Comparison of ENCODE assay signal across 24 cellular contexts in the genomic region with DNA sequence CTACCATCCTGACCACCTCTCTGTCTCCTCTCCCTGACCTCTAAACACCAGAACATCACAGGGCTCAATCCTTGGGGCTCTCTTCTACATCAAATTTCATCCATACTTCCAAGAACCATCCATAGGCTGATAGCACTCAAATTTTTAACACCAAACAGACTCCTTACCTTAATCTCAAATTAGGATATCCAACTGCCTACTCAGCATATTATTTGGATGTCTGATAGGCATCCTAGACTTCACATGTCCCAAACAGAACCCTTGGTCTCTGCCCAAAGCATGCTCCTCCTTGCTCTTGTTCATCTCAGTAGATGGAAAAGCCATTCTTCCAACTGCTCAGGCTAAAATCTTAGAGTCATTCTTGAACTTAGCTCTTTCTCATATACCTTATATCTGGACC.
DNase-seq lines count a peak whose midpoint lies in the region; ATAC-seq, FAIRE-seq and TF ChIP-seq lines count a peak whose summit lies in the region.
"Had no signal": no experiment of that assay in that cellular context is flagged by ENCODE, and none has a peak within 500 bp of the region (broad histone marks: within the 10 kb centered on the region; RNA-seq: fewer than 3 reads in every experiment).

No MANE protein-coding gene starts in this region.

- H3K79me1 ChIP-seq in mesenchymal stem cell (replicated peaks; ENCODE audit: low read length, poor library complexity, severe bottlenecking): no peaks in the 10 kb centered on the region

- no peak for TF ChIP-seq POLR2A in HepG2 (IDR thresholded peaks at IDR 0.05; ENCODE audit: insufficient read depth in 1 of 2, low read depth in 2 of 2, low read length in 2 of 2)
- no peak for TF ChIP-seq POLR2A in right lobe of liver (IDR thresholded peaks at IDR 0.05)
- TF ChIP-seq POLR2A in K562 (conservative IDR thresholded peaks at IDR 0.05): no peak

- POLR2A ChIA-PET in HepG2 (lab: Yijun Ruan, JAX): no interaction called here
- POLR2A ChIA-PET in K562 (lab: Yijun Ruan, JAX): no interaction called here

- H2BK5ac ChIP-seq in mesenchymal stem cell (ENCODE audit: low read depth, low read length, poor library complexity, severe bottlenecking): no peak overlapping the region

- H2BK15ac ChIP-seq in mesenchymal stem cell (ENCODE audit: low read depth, poor library complexity, severe bottlenecking): no peak overlapping the region

- no peak overlapping the region for H3K23ac ChIP-seq in mesenchymal stem cell (ENCODE audit: low read length in 2 of 2)

- H3K4me2 ChIP-seq in HepG2 (ENCODE audit: low read depth, low read length): no peak overlapping the region
- no peak overlapping the region for H3K4me2 ChIP-seq in K562 (ENCODE audit: insufficient read depth, low read length)
- H3K4me2 ChIP-seq in mesenchymal stem cell (ENCODE audit: low read length, poor library complexity, severe bottlenecking): no peak overlapping the region
- H3K4me2 ChIP-seq: BLaER1 had no signal

- H3K14ac ChIP-seq in mesenchymal stem cell (ENCODE audit: low read length in 2 of 2): no peak overlapping the region

- no peak overlapping the region for H3K4ac ChIP-seq in mesenchymal stem cell (ENCODE audit: low read depth in 1 of 2, low read length in 2 of 2)

- no peak overlapping the region for H2BK120ac ChIP-seq in mesenchymal stem cell (ENCODE audit: low read depth, low read length)

- H3K27ac ChIP-seq in HepG2 (ENCODE audit: extremely low read length, insufficient read depth, low read length) (no peak overlapping the region), right lobe of liver (no peak overlapping the region), K562 (ENCODE audit: extremely low read depth, low read depth, low read length) (no peak overlapping the region), mesenchymal stem cell (ENCODE audit: low read length, poor library complexity, severe bottlenecking) (no peak overlapping the region)
- H3K27ac ChIP-seq: 22Rv1, BLaER1 had no signal

- in situ Hi-C loops in HepG2 (cut with HindIII; ENCODE audit: extremely low pct_ligation_motif_present, low pct_unique_long_range_greater_than_20kb) (no loop called here), K562 (cut with MboI) (no loop called here)

- H3K79me2 ChIP-seq in HepG2 (ENCODE audit: insufficient read depth, low read length) (no peaks in the 10 kb centered on the region), K562 (ENCODE audit: control insufficient read depth, insufficient read depth, low read length) (no peaks in the 10 kb centered on the region)

- no peak overlapping the region for H3K18ac ChIP-seq in mesenchymal stem cell (ENCODE audit: low read depth in 1 of 2, low read length in 2 of 2)

- H3K9ac ChIP-seq in HepG2 (ENCODE audit: insufficient read depth, low read depth, low read length) (no peak overlapping the region), K562 (ENCODE audit: insufficient read depth in 1 of 2, low read depth in 2 of 2, low read length in 2 of 2) (no peak overlapping the region), mesenchymal stem cell (ENCODE audit: low read length) (no peak overlapping the region)
- H3K9ac ChIP-seq: BLaER1 had no signal

- H4K91ac ChIP-seq in mesenchymal stem cell (ENCODE audit: low read length): peak overlapping the region; percentile 69

- no peak overlapping the region for H4K8ac ChIP-seq in mesenchymal stem cell (ENCODE audit: low read length)

- no peaks in the 10 kb centered on the region for H3K4me1 ChIP-seq in HepG2 (ENCODE audit: insufficient read depth, low read length)
- H3K4me1 ChIP-seq in right lobe of liver: no peaks in the 10 kb centered on the region
- H3K4me1 ChIP-seq in K562 (replicated peaks in 1 of 2; ENCODE audit: control insufficient read depth in 2 of 2, insufficient read depth in 2 of 2, low read length in 2 of 2): no peaks in the 10 kb centered on the region
- H3K4me1 ChIP-seq in mesenchymal stem cell (ENCODE audit: control insufficient read depth, insufficient read depth, low read depth, low read length): no peaks in the 10 kb centered on the region
- H3K4me1 ChIP-seq: BE2C had no signal

- H3K9me3 ChIP-seq in HepG2 (ENCODE audit: low read length) (no peaks in the 10 kb centered on the region), right lobe of liver (no peaks in the 10 kb centered on the region), K562 (replicated peaks; ENCODE audit: control insufficient read depth, insufficient read depth, low read depth, low read length) (no peaks in the 10 kb centered on the region), mesenchymal stem cell (ENCODE audit: control insufficient read depth, low read length) (no peaks in the 10 kb centered on the region)
- H3K9me3 ChIP-seq: BE2C, BLaER1 had no signal

- TF ChIP-seq RAD21 in HepG2 (CRISPR knock-in tag; IDR thresholded peaks at IDR 0.05): no peak
- TF ChIP-seq RAD21 in K562 (CRISPR knock-in tag; conservative IDR thresholded peaks at IDR 0.05 in 1 of 2, IDR thresholded peaks at IDR 0.05 in 1 of 2): no peak

- FAIRE-seq in HepG2 (lab: Jason Lieb, UNC): no peak
- FAIRE-seq in K562 (lab: Jason Lieb, UNC): no peak
- FAIRE-seq: GM12878, GM19239 had no signal

- H3K27me3 ChIP-seq in HepG2 (ENCODE audit: control insufficient read depth in 1 of 2, insufficient read depth in 2 of 2, low read length in 2 of 2) (peaks cover 0 to 16% of the 10 kb centered on the region in 2 experiments; a peak in 2 of 5 replicates), right lobe of liver (no peaks in the 10 kb centered on the region), K562 (ENCODE audit: control insufficient read depth in 2 of 2, insufficient read depth in 2 of 2, low read length in 2 of 2) (no peaks in the 10 kb centered on the region), mesenchymal stem cell (ENCODE audit: control insufficient read depth in 1 of 2, insufficient read depth in 1 of 2, low read length in 2 of 2) (peaks cover 0 to 36% of the 10 kb centered on the region in 2 experiments)
- H3K27me3 ChIP-seq: BE2C, BLaER1 had no signal

- TF ChIP-seq EP300 in HepG2 (IDR thresholded peaks at IDR 0.05; ENCODE audit: low read depth in 2 of 2, low read length in 2 of 2) (no peak), HepG2 (CRISPR knock-in tag; IDR thresholded peaks at IDR 0.05; ENCODE audit: borderline replicate concordance) (no peak), K562 (IDR thresholded peaks at IDR 0.05; ENCODE audit: low read length) (no peak)

- no peaks in the 10 kb centered on the region for H3K9me1 ChIP-seq in K562 (ENCODE audit: control insufficient read depth, insufficient read depth, low read length)

- H3K4me3 ChIP-seq in HepG2 (replicated peaks in 1 of 3; ENCODE audit: insufficient read depth in 1 of 3, low read depth in 2 of 3, low read length in 3 of 3) (no peak overlapping the region), right lobe of liver (no peak overlapping the region), K562 (no peak overlapping the region), mesenchymal stem cell (ENCODE audit: insufficient read depth in 1 of 2, low read depth in 1 of 2, low read length in 2 of 2) (no peak overlapping the region)
- H3K4me3 ChIP-seq: BLaER1, GM12878 had no signal

- H3K36me3 ChIP-seq in HepG2 (replicated peaks in 1 of 2; ENCODE audit: control insufficient read depth in 1 of 2, insufficient read depth in 2 of 2, low read length in 2 of 2) (no peaks in the 10 kb centered on the region), right lobe of liver (no peaks in the 10 kb centered on the region), K562 (ENCODE audit: control insufficient read depth, insufficient read depth, low read length) (no peaks in the 10 kb centered on the region), mesenchymal stem cell (ENCODE audit: control insufficient read depth in 1 of 2, insufficient read depth in 2 of 2, low read depth in 1 of 2, low read length in 2 of 2) (no peaks in the 10 kb centered on the region)
- H3K36me3 ChIP-seq: BE2C, BLaER1 had no signal

- no peaks in the 10 kb centered on the region for H4K20me1 ChIP-seq in HepG2 (ENCODE audit: insufficient read depth, low read length)
- no peaks in the 10 kb centered on the region for H4K20me1 ChIP-seq in K562 (replicated peaks; ENCODE audit: control insufficient read depth, insufficient read depth, low read length)
- H4K20me1 ChIP-seq: BLaER1 had no signal

- no peak for ATAC-seq in HepG2
- ATAC-seq in right lobe of liver: no peak
- no peak for ATAC-seq in K562
- ATAC-seq: GM12878 had no signal

- CTCF ChIA-PET in HepG2 (lab: Yijun Ruan, JAX; ENCODE audit: low intra/inter-chr PET ratio, low total read pairs): no interaction called here
- CTCF ChIA-PET in K562 (lab: Yijun Ruan, JAX; ENCODE audit: low intra/inter-chr PET ratio): no interaction called here

- intact Hi-C loops in HepG2 (cut with micrococcal nuclease; ENCODE audit: unreplicated experiment): no loop called here
- intact Hi-C loops in right lobe of liver (cut with DNase I): no loop called here
- intact Hi-C loops in K562 (cut with micrococcal nuclease): no loop called here

- H2AFZ ChIP-seq in HepG2 (ENCODE audit: low read length): no peak overlapping the region
- no peak overlapping the region for H2AFZ ChIP-seq in K562 (ENCODE audit: low read depth, low read length)
- no peak overlapping the region for H2AFZ ChIP-seq in mesenchymal stem cell (ENCODE audit: low read depth, low read length)

- no TSS peak for BruUV-seq in HepG2 (replicated peaks; lab: Mats Ljungman, UMichigan)
- no TSS peak for BruUV-seq in K562 (replicated peaks; lab: Mats Ljungman, UMichigan)

- no peak overlapping the region for H2BK12ac ChIP-seq in mesenchymal stem cell (ENCODE audit: low read length in 2 of 2)

- no peak for DNase-seq in HepG2 (ENCODE audit: low spot score)
- DNase-seq in right lobe of liver: no peak
- DNase-seq in K562 (ENCODE audit: extremely low read depth in 1 of 4, low spot score in 3 of 4): no peak
- no peak for DNase-seq in mesenchymal stem cell
- DNase-seq in ecto neural progenitor cell (ENCODE audit: low spot score): no peak
- DNase-seq in NAMALWA (ENCODE audit: low spot score): no peak
- DNase-seq: ACHN; BE2C; C1 segment of cervical spinal cord; CD4-positive, alpha-beta memory T cell; CD4-positive, CD25-positive, alpha-beta regulatory T cell; CD8-positive, alpha-beta memory T cell; COR-L47; DMS 273 treated with DMSO at 0.1 percent for 48 hours; DMS153; DMS53; DMS79; DND-41; EL; GDM1 had no signal

- TF ChIP-seq CTCF in HepG2 (CRISPR knock-in tag; IDR thresholded peaks at IDR 0.05): no peak
- no peak for TF ChIP-seq CTCF in right lobe of liver (IDR thresholded peaks at IDR 0.05)
- no peak for TF ChIP-seq CTCF in K562 (IDR thresholded peaks at IDR 0.05 in 2 of 3, conservative IDR thresholded peaks at IDR 0.05 in 1 of 3; ENCODE audit: insufficient read depth in 2 of 3, low read depth in 1 of 3, low read length in 3 of 3)

- H2AK5ac ChIP-seq in mesenchymal stem cell (ENCODE audit: low read length, severe bottlenecking): no peak overlapping the region

TF ChIP-seq in HepG2, 621 proteins besides CTCF, POLR2A, EP300 and RAD21 (continues in another document):
- TF ChIP-seq MAFK (conservative IDR thresholded peaks at IDR 0.05 in 1 of 2, IDR thresholded peaks at IDR 0.05 in 1 of 2; ENCODE audit: low read length in 2 of 2): peak; percentile 70 to 85
- no peak for TF ChIP-seq ZNF460 (CRISPR knock-in tag; IDR thresholded peaks at IDR 0.05; ENCODE audit: borderline replicate concordance)

TF ChIP-seq in K562, 482 proteins besides CTCF, POLR2A, EP300 and RAD21 (continues in another document):
- TF ChIP-seq MAFG (tag; conservative IDR thresholded peaks at IDR 0.05) (peak; percentile 39), ZBTB7A (IDR thresholded peaks at IDR 0.05; ENCODE audit: borderline replicate concordance, control insufficient read depth, low read depth, low read length) (no peak)

Comparison
In these comparisons a context has a peak if more than half of its experiments do, and no peak if none do; other contexts are left out.
1. Of the 241 proteins assayed by ChIP-seq in both HepG2 and K562: peak only in HepG2: MAFK; only in K562: MAFG; in both: MAFF; in neither: 238.